In genomic region chr22:22934543-22935055, GRCh38 we compare ENCODE assay signal across 26 cellular contexts. TPM values are rescaled to one million over a fixed set of nuclear protein-coding genes. Genes with fewer than 3 reads are reported as not detected.
DNase-seq lines count a peak whose midpoint lies in the region; ATAC-seq, FAIRE-seq and TF ChIP-seq lines count a peak whose summit lies in the region.
"Had no signal": no experiment of that assay in that cellular context is flagged by ENCODE, and none has a peak within 500 bp of the region (broad histone marks: within the 10 kb centered on the region; RNA-seq: fewer than 3 reads in every experiment).

No MANE protein-coding gene starts in this region.

- H3K9me3 ChIP-seq in HepG2 (ENCODE audit: low read length) (no peaks in the 10 kb centered on the region), right lobe of liver (no peaks in the 10 kb centered on the region)
- H3K9me3 ChIP-seq: A549 had no signal

- H3K4me3 ChIP-seq in HepG2 (replicated peaks in 1 of 3; ENCODE audit: insufficient read depth in 1 of 3, low read depth in 2 of 3, low read length in 3 of 3): no peak overlapping the region
- no peak overlapping the region for H3K4me3 ChIP-seq in right lobe of liver
- H3K4me3 ChIP-seq: A549, SK-N-MC had no signal

- H4K20me1 ChIP-seq in HepG2 (ENCODE audit: insufficient read depth, low read length): no peaks in the 10 kb centered on the region

- H3K9ac ChIP-seq in HepG2 (ENCODE audit: insufficient read depth, low read depth, low read length): no peak overlapping the region

- DNase-seq in HepG2 (ENCODE audit: low spot score): no peak
- no peak for DNase-seq in right lobe of liver
- peak; percentile 66 for DNase-seq in NAMALWA (ENCODE audit: low spot score)
- DNase-seq in chondrocyte (ENCODE audit: low spot score): peak; percentile 82
- DNase-seq in stimulated activated naive CD8-positive, alpha-beta T cell treated with anti-CD3 and anti-CD28 coated beads, Interleukin-15, amount 100 ng/mL, for 72 hours: no peak
- DNase-seq in NCI-H1436 (lab: John Stamatoyannopoulos, UW): no peak
- DNase-seq in T-helper 1 cell: no peak
- DNase-seq: activated gamma-delta T cell treated with Interleukin-2 at 50 U/mL for 16 hours; activated T-cell treated with anti-CD3 and anti-CD28 coated beads, Interleukin-2, amount 50 U/mL, for 24 hours; cerebellar nuclear complex; glutamatergic neuron; islet precursor cell; NCI-H1105; NCI-H2029; NCI-H226; T-helper 2 cell; trophoblast cell had no signal

- H3K9me3 Mint-ChIP-seq in chondrocyte (ENCODE audit: low read depth): no peaks in the 10 kb centered on the region
- H3K9me3 Mint-ChIP-seq in stimulated activated naive CD8-positive, alpha-beta T cell treated with anti-CD3 and anti-CD28 coated beads, Interleukin-15, amount 100 ng/mL, for 72 hours: no peaks in the 10 kb centered on the region
- H3K9me3 Mint-ChIP-seq: activated T-cell treated with anti-CD3 and anti-CD28 coated beads, Interleukin-2, amount 50 U/mL, for 24 hours; natural killer cell treated with Interleukin-12 subunit alpha and Interleukin-12 subunit beta and Interleukin-15 and Interleukin-18, amount 100 ng/mL, for 72 hours had no signal

- no peak for TF ChIP-seq RAD21 in HepG2 (CRISPR knock-in tag; IDR thresholded peaks at IDR 0.05)

- H3K4me3 Mint-ChIP-seq in chondrocyte (ENCODE audit: unreplicated experiment): no peak overlapping the region
- no peak overlapping the region for H3K4me3 Mint-ChIP-seq in stimulated activated naive CD8-positive, alpha-beta T cell treated with anti-CD3 and anti-CD28 coated beads, Interleukin-15, amount 100 ng/mL, for 72 hours
- H3K4me3 Mint-ChIP-seq: activated T-cell treated with anti-CD3 and anti-CD28 coated beads, Interleukin-2, amount 50 U/mL, for 24 hours; natural killer cell treated with Interleukin-12 subunit alpha and Interleukin-12 subunit beta and Interleukin-15 and Interleukin-18, amount 100 ng/mL, for 72 hours had no signal

- CTCF ChIA-PET in HepG2 (lab: Yijun Ruan, JAX; ENCODE audit: low intra/inter-chr PET ratio, low total read pairs): no interaction called here

- H3K27me3 Mint-ChIP-seq in chondrocyte (ENCODE audit: low read depth): peaks cover 21% of the 10 kb centered on the region
- peaks cover 20% of the 10 kb centered on the region for H3K27me3 Mint-ChIP-seq in stimulated activated naive CD8-positive, alpha-beta T cell treated with anti-CD3 and anti-CD28 coated beads, Interleukin-15, amount 100 ng/mL, for 72 hours
- H3K27me3 Mint-ChIP-seq: activated T-cell treated with anti-CD3 and anti-CD28 coated beads, Interleukin-2, amount 50 U/mL, for 24 hours; natural killer cell treated with Interleukin-12 subunit alpha and Interleukin-12 subunit beta and Interleukin-15 and Interleukin-18, amount 100 ng/mL, for 72 hours had no signal

- POLR2A ChIA-PET in HepG2 (lab: Yijun Ruan, JAX): no interaction called here

- BruUV-seq in HepG2 (replicated peaks; lab: Mats Ljungman, UMichigan): no TSS peak

- no peaks in the 10 kb centered on the region for H3K4me1 Mint-ChIP-seq in chondrocyte (ENCODE audit: low read depth)
- H3K4me1 Mint-ChIP-seq in stimulated activated naive CD8-positive, alpha-beta T cell treated with anti-CD3 and anti-CD28 coated beads, Interleukin-15, amount 100 ng/mL, for 72 hours: peaks cover 38% of the 10 kb centered on the region

- H3K27ac Mint-ChIP-seq in chondrocyte (ENCODE audit: unreplicated experiment): no peak overlapping the region
- H3K27ac Mint-ChIP-seq in stimulated activated naive CD8-positive, alpha-beta T cell treated with anti-CD3 and anti-CD28 coated beads, Interleukin-15, amount 100 ng/mL, for 72 hours: no peak overlapping the region
- H3K27ac Mint-ChIP-seq: activated T-cell treated with anti-CD3 and anti-CD28 coated beads, Interleukin-2, amount 50 U/mL, for 24 hours had no signal

- TF ChIP-seq POLR2A in HepG2 (IDR thresholded peaks at IDR 0.05; ENCODE audit: insufficient read depth in 1 of 2, low read depth in 2 of 2, low read length in 2 of 2): no peak
- TF ChIP-seq POLR2A in right lobe of liver (IDR thresholded peaks at IDR 0.05): no peak

- in situ Hi-C loops in HepG2 (cut with HindIII; ENCODE audit: extremely low pct_ligation_motif_present, low pct_unique_long_range_greater_than_20kb): no loop called here

- no peak for FAIRE-seq in HepG2 (lab: Jason Lieb, UNC)
- FAIRE-seq: A549 had no signal

- H3K27ac ChIP-seq in HepG2 (ENCODE audit: extremely low read length, insufficient read depth, low read length): no peak overlapping the region
- no peak overlapping the region for H3K27ac ChIP-seq in right lobe of liver
- H3K27ac ChIP-seq: A549, SK-N-MC had no signal

- H3K79me2 ChIP-seq in HepG2 (ENCODE audit: insufficient read depth, low read length): no peaks in the 10 kb centered on the region

- H3K27me3 ChIP-seq in HepG2 (ENCODE audit: control insufficient read depth in 1 of 2, insufficient read depth in 2 of 2, low read length in 2 of 2) (peaks cover 1 to 43% of the 10 kb centered on the region in 2 experiments; a peak in 3 of 5 replicates), right lobe of liver (no peaks in the 10 kb centered on the region)

- TF ChIP-seq CTCF in HepG2 (CRISPR knock-in tag; IDR thresholded peaks at IDR 0.05): no peak
- TF ChIP-seq CTCF in right lobe of liver (IDR thresholded peaks at IDR 0.05): no peak
- TF ChIP-seq CTCF in chondrocyte (IDR thresholded peaks at IDR 0.05): no peak

- no peak overlapping the region for H3K4me2 ChIP-seq in HepG2 (ENCODE audit: low read depth, low read length)
- H3K4me2 ChIP-seq: A549 had no signal

- peaks cover 6% of the 10 kb centered on the region for H3K4me1 ChIP-seq in HepG2 (ENCODE audit: insufficient read depth, low read length)
- H3K4me1 ChIP-seq in right lobe of liver: no peaks in the 10 kb centered on the region

- intact Hi-C loops in HepG2 (cut with micrococcal nuclease; ENCODE audit: unreplicated experiment) (no loop called here), right lobe of liver (cut with DNase I) (no loop called here)

- H2AFZ ChIP-seq in HepG2 (ENCODE audit: low read length): no peak overlapping the region

- TF ChIP-seq EP300 in HepG2 (IDR thresholded peaks at IDR 0.05; ENCODE audit: low read depth in 2 of 2, low read length in 2 of 2) (no peak), HepG2 (CRISPR knock-in tag; IDR thresholded peaks at IDR 0.05; ENCODE audit: borderline replicate concordance) (no peak)

- no peak for ATAC-seq in HepG2
- ATAC-seq in right lobe of liver: no peak
- peak; percentile 77 for ATAC-seq in stimulated activated naive CD8-positive, alpha-beta T cell treated with anti-CD3 and anti-CD28 coated beads, Interleukin-15, amount 100 ng/mL, for 72 hours
- ATAC-seq in HG03039 (IDR thresholded peaks at IDR 0.05; ENCODE audit: unreplicated experiment): no peak
- ATAC-seq: A549 had no signal

- H3K36me3 Mint-ChIP-seq in chondrocyte (ENCODE audit: low read depth): no peaks in the 10 kb centered on the region
- H3K36me3 Mint-ChIP-seq: natural killer cell treated with Interleukin-12 subunit alpha and Interleukin-12 subunit beta and Interleukin-15 and Interleukin-18, amount 100 ng/mL, for 72 hours had no signal

- 31% methylated on average over 11 of the region's 11 CpGs for WGBS in HepG2 (ENCODE audit: low lambda C conversion rate)
- WGBS in right lobe of liver (ENCODE audit: insufficient coverage, low coverage, low lambda C conversion rate, missing lambda C conversion rate): 72% methylated on average over 3 of the region's 11 CpGs

- H3K36me3 ChIP-seq in HepG2 (replicated peaks in 1 of 2; ENCODE audit: control insufficient read depth in 1 of 2, insufficient read depth in 2 of 2, low read length in 2 of 2): no peaks in the 10 kb centered on the region
- no peaks in the 10 kb centered on the region for H3K36me3 ChIP-seq in right lobe of liver

TF ChIP-seq in HepG2, 621 proteins besides CTCF, POLR2A, EP300 and RAD21:
- TF ChIP-seq POLR2AphosphoS2 (IDR thresholded peaks at IDR 0.05; ENCODE audit: low read depth, low read length): no peak
- peak; percentile 47; the same call in 1 of the 2 replicates for TF ChIP-seq MNT (IDR thresholded peaks at IDR 0.05)

RNA-seq across cellular contexts. Expression of gene IGLL5, which starts 47.0 kb away (rescaled TPM):
- total RNA-seq in HepG2 (2016; rRNA removed; fragmentation: Illumina TruSeq; extraction: Trizol): not detected in 2 replicates
- not detected in 2 replicates for total RNA-seq in HepG2 (2016; cell fraction: cytosol; rRNA removed; fragmentation: Illumina TruSeq; extraction: Trizol; ENCODE audit: low read depth)
- not detected in 2 replicates for total RNA-seq in HepG2 (2016; cell fraction: insoluble cytoplasmic fraction; rRNA removed; fragmentation: Illumina TruSeq; extraction: Trizol)
- total RNA-seq in HepG2 (2016; cell fraction: membrane; rRNA removed; fragmentation: Illumina TruSeq; extraction: Trizol): not detected in 2 replicates
- total RNA-seq in HepG2 (2016; cell fraction: nucleus; rRNA removed; fragmentation: Illumina TruSeq; extraction: Trizol): not detected in 2 replicates
- not detected in 2 replicates for polyA plus RNA-seq in HepG2 (2011; rRNA removed)
- not detected in 2 replicates for polyA plus RNA-seq in HepG2 (2011; cell fraction: cytosol; rRNA removed)
- polyA plus RNA-seq in HepG2 (2011; cell fraction: nucleus; rRNA removed): not detected in 2 replicates
- not detected in 2 replicates for polyA plus RNA-seq in HepG2 (2012)
- polyA plus RNA-seq in HepG2 (2016; cell fraction: cytosol; fragmentation: Illumina TruSeq; extraction: Trizol; ENCODE audit: low read depth): not detected in 2 replicates
- not detected in 2 replicates for polyA plus RNA-seq in HepG2 (2016; cell fraction: insoluble cytoplasmic fraction; fragmentation: Illumina TruSeq; extraction: Trizol; ENCODE audit: low read depth)
- polyA plus RNA-seq in HepG2 (2016; cell fraction: membrane; fragmentation: Illumina TruSeq; extraction: Trizol; ENCODE audit: low read depth): not detected in 2 replicates
- not detected in 2 replicates for polyA plus RNA-seq in HepG2 (2016; cell fraction: nucleus; fragmentation: Illumina TruSeq; extraction: Trizol; ENCODE audit: insufficient read depth, low read depth)
- not detected in 2 replicates for polyA minus RNA-seq in HepG2 (2011; rRNA and poly(A)+ RNA removed; ENCODE audit: low replicate concordance)
- not detected in 2 replicates for polyA minus RNA-seq in HepG2 (2011; cell fraction: cytosol; rRNA and poly(A)+ RNA removed)
- not detected in 2 replicates for polyA minus RNA-seq in HepG2 (2011; cell fraction: nucleus; rRNA and poly(A)+ RNA removed)
- 1 to 10 TPM; 1.6 to 4.1 (median 3.1) TPM for total RNA-seq in right lobe of liver
- not detected in 3 replicates for total RNA-seq in chondrocyte
- total RNA-seq: activated CD8-positive, alpha-beta memory T cell treated with anti-CD3 and anti-CD28 coated beads for 36 hours; G401; lower leg skin; osteoblast; skeletal muscle tissue had no signal
- polyA plus RNA-seq: A549 had no signal

Comparison
In these comparisons a context has a peak if more than half of its experiments do, and no peak if none do; other contexts are left out.
1. DNase-seq: peak in NAMALWA (single experiment) and chondrocyte (single experiment); none in HepG2 (single experiment), right lobe of liver (0 of 3), stimulated activated naive CD8-positive, alpha-beta T cell treated with anti-CD3 and anti-CD28 coated beads, Interleukin-15, amount 100 ng/mL, for 72 hours (0 of 2), NCI-H1436 (single experiment) and T-helper 1 cell (0 of 5).